ENCODE assay signal across 30 cellular contexts in the genomic region with DNA sequence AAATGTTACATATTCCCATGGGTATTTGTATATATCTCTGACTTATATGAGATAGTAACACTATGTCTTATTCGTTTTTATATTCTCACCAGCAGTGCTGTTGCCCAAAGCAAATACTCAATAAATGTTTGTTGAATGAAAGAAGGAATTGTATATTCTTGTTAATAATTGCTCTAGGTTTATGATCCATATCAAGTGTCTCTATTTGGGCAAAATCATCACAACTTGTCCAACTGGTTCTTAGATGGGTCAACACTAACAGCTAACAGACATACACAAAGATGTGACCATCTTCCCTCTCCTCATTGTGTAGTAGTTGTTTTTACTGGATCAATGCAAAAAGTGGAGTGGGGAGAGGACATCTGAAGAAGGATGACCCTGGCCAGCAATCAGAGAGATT.
"Had no signal": no experiment of that assay in that cellular context is flagged by ENCODE, and none has a peak within 500 bp of the region (broad histone marks: within the 10 kb centered on the region; RNA-seq: fewer than 3 reads in every experiment).

No MANE protein-coding gene starts in this region.

- H3K9me3 Mint-ChIP-seq: activated CD4-positive, alpha-beta T cell treated with anti-CD3 and anti-CD28 coated beads, Interleukin-2, amount 10 ng/mL, durations not matched to agents 24 days and 14 days; activated CD8-positive, alpha-beta T cell treated with anti-CD3 and anti-CD28 coated beads for 36 hours; activated naive CD8-positive, alpha-beta T cell treated with anti-CD3 and anti-CD28 coated beads for 36 hours; activated T-cell treated with anti-CD3 and anti-CD28 coated beads, Interleukin-2, amount 50 U/mL, for 72 hours; activated T-helper 17 cell treated with anti-CD3 and anti-CD28 coated beads, Interleukin-2, amount 50 U/mL, for 72 hours had no signal

- H3K36me3 Mint-ChIP-seq: activated naive CD8-positive, alpha-beta T cell treated with anti-CD3 and anti-CD28 coated beads for 36 hours had no signal

- H3K27ac ChIP-seq: brain microvascular endothelial cell, Peyer's patch, RWPE1 had no signal

- H3K4me1 ChIP-seq: Peyer's patch had no signal

- H3K4me3 Mint-ChIP-seq: activated CD4-positive, alpha-beta T cell treated with anti-CD3 and anti-CD28 coated beads, Interleukin-2, amount 10 ng/mL, durations not matched to agents 24 days and 14 days; activated CD8-positive, alpha-beta T cell treated with anti-CD3 and anti-CD28 coated beads for 36 hours; activated naive CD8-positive, alpha-beta T cell treated with anti-CD3 and anti-CD28 coated beads for 36 hours; activated T-cell treated with anti-CD3 and anti-CD28 coated beads, Interleukin-2, amount 50 U/mL, for 72 hours; activated T-helper 17 cell treated with anti-CD3 and anti-CD28 coated beads, Interleukin-2, amount 50 U/mL, for 72 hours had no signal

- FAIRE-seq: colon had no signal

- H3K36me3 ChIP-seq: brain microvascular endothelial cell, MG63, Peyer's patch had no signal

- H3K4me1 Mint-ChIP-seq: activated naive CD8-positive, alpha-beta T cell treated with anti-CD3 and anti-CD28 coated beads for 36 hours; activated T-helper 17 cell treated with anti-CD3 and anti-CD28 coated beads, Interleukin-2, amount 50 U/mL, for 72 hours had no signal

- H3K9me3 ChIP-seq: MG63, Peyer's patch had no signal

- H3K27me3 Mint-ChIP-seq: activated naive CD8-positive, alpha-beta T cell treated with anti-CD3 and anti-CD28 coated beads for 36 hours; activated T-helper 17 cell treated with anti-CD3 and anti-CD28 coated beads, Interleukin-2, amount 50 U/mL, for 72 hours had no signal

- DNase-seq: activated CD4-positive, alpha-beta T cell treated with anti-CD3 and anti-CD28 coated beads, Interleukin-2, amount 10 ng/mL, durations not matched to agents 24 days and 14 days; activated CD4-positive, alpha-beta T cell treated with anti-CD3 and anti-CD28 coated beads, Interleukin-2, amount 50 U/mL, for 4 hours; activated CD8-positive, alpha-beta T cell treated with anti-CD3 and anti-CD28 coated beads for 36 hours; activated effector memory CD4-positive, alpha-beta T cell treated with anti-CD3 and anti-CD28 coated beads, Interleukin-2, amount 50 U/mL, for 16 hours; activated naive CD4-positive, alpha-beta T cell; activated naive CD4-positive, alpha-beta T cell treated with anti-CD3 and anti-CD28 coated beads, Interleukin-2, amount 50 U/mL, for 16 hours; activated naive CD8-positive, alpha-beta T cell treated with anti-CD3 and anti-CD28 coated beads for 36 hours; activated T-cell treated with anti-CD3 and anti-CD28 coated beads, Interleukin-2, amount 50 U/mL, for 1 hour; activated T-cell treated with anti-CD3 and anti-CD28 coated beads, Interleukin-2, amount 50 U/mL, for 72 hours; amniotic stem cell; aorta; brain microvascular endothelial cell; central memory CD4-positive, alpha-beta T cell; Karpas-422; MG63; NCI-H1048; NCI-H1105 treated with DMSO at 0.1 percent for 48 hours; NCI-H1436; NCI-H1694; NCI-H1930; NCI-H2081 treated with DMSO at 0.1 percent for 48 hours; NCI-H345; NCI-H524 treated with DMSO at 0.1 percent for 48 hours; Peyer's patch; SIG-M5; SW 1271; T1000 had no signal

- H3K27me3 ChIP-seq: brain microvascular endothelial cell, MG63, Peyer's patch had no signal

- H3K27ac Mint-ChIP-seq: activated CD4-positive, alpha-beta T cell treated with anti-CD3 and anti-CD28 coated beads, Interleukin-2, amount 10 ng/mL, durations not matched to agents 24 days and 14 days; activated CD8-positive, alpha-beta T cell treated with anti-CD3 and anti-CD28 coated beads for 36 hours; activated naive CD8-positive, alpha-beta T cell treated with anti-CD3 and anti-CD28 coated beads for 36 hours; activated T-cell treated with anti-CD3 and anti-CD28 coated beads, Interleukin-2, amount 50 U/mL, for 72 hours; activated T-helper 17 cell treated with anti-CD3 and anti-CD28 coated beads, Interleukin-2, amount 50 U/mL, for 72 hours had no signal

- H3K4me3 ChIP-seq: MG63, Peyer's patch had no signal
